ENCODE assay signal across 8 cellular contexts in the genomic region with DNA sequence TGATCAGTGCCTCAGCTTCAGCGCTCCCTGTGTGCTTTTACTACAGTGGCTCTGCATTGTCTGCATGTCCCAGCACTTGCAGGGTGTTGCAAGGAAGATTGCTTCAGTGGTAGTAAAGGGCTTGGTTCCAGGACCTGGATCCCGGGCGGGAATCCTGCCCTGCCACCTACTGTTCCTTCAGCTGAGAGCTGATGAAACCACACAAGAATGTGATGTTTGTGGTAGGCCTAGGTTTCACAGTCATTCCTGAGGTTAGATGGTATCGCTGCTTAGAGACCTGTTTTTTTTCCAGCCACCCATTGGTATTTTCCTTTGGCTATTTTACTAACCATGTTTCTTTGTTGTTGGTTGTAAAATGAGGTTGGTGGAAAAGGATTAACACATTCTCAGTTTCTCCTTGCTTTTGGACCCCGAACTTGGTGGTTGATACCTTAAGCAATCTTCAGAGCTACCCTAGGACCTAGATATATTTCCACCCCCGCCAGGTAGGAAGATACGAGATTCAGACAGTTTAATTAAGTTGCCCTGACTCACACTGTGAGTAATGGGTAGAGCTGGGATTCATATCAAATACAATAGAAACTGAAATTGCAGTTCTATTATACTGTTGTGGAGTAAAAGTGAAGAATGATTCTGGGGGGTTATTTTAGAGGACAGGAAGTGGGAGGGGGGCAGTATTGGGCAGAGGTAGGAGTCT. TPM values are rescaled to one million over a fixed set of nuclear protein-coding genes. Genes with fewer than 3 reads are reported as not detected.
DNase-seq lines count a peak whose midpoint lies in the region; ATAC-seq and TF ChIP-seq lines count a peak whose summit lies in the region.

No MANE protein-coding gene starts in this region.

- no peaks in the 10 kb centered on the region for H3K36me3 ChIP-seq in endodermal cell (ENCODE audit: control insufficient read depth, insufficient read depth, low read length)

- in situ Hi-C loops in GM13977 (cut with MboI; ENCODE audit: low pct_unique_long_range_greater_than_20kb, low sequenced_read_pairs, unreplicated experiment) = no loop called here

- H3K9me3 ChIP-seq in endodermal cell (ENCODE audit: control insufficient read depth, low read length) = no peaks in the 10 kb centered on the region

- peak overlapping the region; percentile 44 for H3K4me3 ChIP-seq in endodermal cell (ENCODE audit: low read length)

- TF ChIP-seq CTCF in endodermal cell (conservative IDR thresholded peaks at IDR 0.05) (peak; percentile 48), nephron progenitor cell (IDR thresholded peaks at IDR 0.05) (no peak), GM13977 (IDR thresholded peaks at IDR 0.05; ENCODE audit: extremely low read depth, insufficient read depth, missing control alignments) (no peak)

- peak overlapping the region; percentile 45 for H3K27ac ChIP-seq in endodermal cell (ENCODE audit: low read depth, low read length)

- H3K27me3 ChIP-seq in endodermal cell (ENCODE audit: control insufficient read depth, insufficient read depth, low read length, poor library complexity, severe bottlenecking) = no peaks in the 10 kb centered on the region

- 30 to 52% methylated on average over 4 to 7 of the region's 7 CpGs for WGBS in endodermal cell (ENCODE audit: insufficient coverage in 1 of 2, insufficient read length in 1 of 2), 2 experiments

- no peaks in the 10 kb centered on the region for H3K9me3 Mint-ChIP-seq in endodermal cell
- no peaks in the 10 kb centered on the region for H3K9me3 Mint-ChIP-seq in nephron progenitor cell

- H3K27ac Mint-ChIP-seq in endodermal cell (peak overlapping the region; percentile 93), nephron progenitor cell (peak overlapping the region; percentile 70)

- H3K9ac ChIP-seq in endodermal cell (ENCODE audit: extremely low read depth, low read length, poor library complexity, severe bottlenecking) = no peak overlapping the region

- H3K4me1 ChIP-seq in endodermal cell (ENCODE audit: control insufficient read depth, insufficient read depth, low read length) = peaks cover 10% of the 10 kb centered on the region

- H3K4me1 Mint-ChIP-seq in endodermal cell (peaks cover 37% of the 10 kb centered on the region), nephron progenitor cell (peaks cover 29% of the 10 kb centered on the region)

- H3K27me3 Mint-ChIP-seq in endodermal cell (ENCODE audit: insufficient read depth) = no peaks in the 10 kb centered on the region
- peaks cover 5% of the 10 kb centered on the region for H3K27me3 Mint-ChIP-seq in nephron progenitor cell (ENCODE audit: low read depth, poor library complexity)

- ATAC-seq in GM19463 (IDR thresholded peaks at IDR 0.05; ENCODE audit: unreplicated experiment) = no peak

- peak; percentile 97 for DNase-seq in GM04504 (ENCODE audit: low read depth)
- peak; percentile 96 for DNase-seq in RPMI7951 (ENCODE audit: low read depth)
- peak; percentile 95 for DNase-seq in endodermal cell
- no peak for DNase-seq in nephron progenitor cell
- no peak for DNase-seq in NOMO-1 treated with dmso at 0.1 percent for 144 hours (lab: John Stamatoyannopoulos, UW; ENCODE audit: unreplicated experiment)
- no peak for DNase-seq in GM13977 (ENCODE audit: low spot score)
- no peak for DNase-seq in NOMO-1 treated with DMSO at 0.1 percent for 48 hours (lab: John Stamatoyannopoulos, UW; ENCODE audit: unreplicated experiment)

- H3K4me3 Mint-ChIP-seq in endodermal cell (peak overlapping the region; percentile 24), nephron progenitor cell (no peak overlapping the region)

- no peaks in the 10 kb centered on the region for H3K36me3 Mint-ChIP-seq in endodermal cell (ENCODE audit: low read depth)
- H3K36me3 Mint-ChIP-seq in nephron progenitor cell (ENCODE audit: low read depth) = peaks cover 5% of the 10 kb centered on the region

RNA-seq across cellular contexts. Expression of a gene that starts 11.4 kb away (rescaled TPM):
- not detected in 2 replicates for total RNA-seq in RPMI7951 (2014; rRNA removed; shearing (Covaris generic))
- total RNA-seq in endodermal cell = not detected
- polyA plus RNA-seq in endodermal cell (2013, experiment 1 of 2) = 0.14 TPM
- 0.29 TPM for polyA plus RNA-seq in endodermal cell (2013, experiment 2 of 2)

RNA-seq across cellular contexts. Expression of a gene that starts 24.1 kb away (rescaled TPM):
- total RNA-seq in RPMI7951 (2014; rRNA removed; shearing (Covaris generic)) = not detected in 2 replicates
- not detected for total RNA-seq in endodermal cell
- polyA plus RNA-seq in endodermal cell (2013, experiment 1 of 2) = not detected
- polyA plus RNA-seq in endodermal cell (2013, experiment 2 of 2) = not detected

RNA-seq across cellular contexts. Expression of a gene that starts 26.9 kb away (rescaled TPM):
- total RNA-seq in RPMI7951 (2014; rRNA removed; shearing (Covaris generic)) = not detected in 2 replicates
- not detected for total RNA-seq in endodermal cell
- not detected for polyA plus RNA-seq in endodermal cell (2013, experiment 1 of 2)
- polyA plus RNA-seq in endodermal cell (2013, experiment 2 of 2) = not detected

Comparison
In these comparisons a context has a peak if more than half of its experiments do, and no peak if none do; other contexts are left out.
1. DNase-seq: peak in GM04504 (single experiment), RPMI7951 (single experiment) and endodermal cell (single experiment); none in nephron progenitor cell (single experiment), NOMO-1 treated with dmso at 0.1 percent for 144 hours (single experiment), GM13977 (single experiment) and NOMO-1 treated with DMSO at 0.1 percent for 48 hours (single experiment).